ENCODE assay signal across 3 cellular contexts in genomic region chr11:64777449-64778222, GRCh38.
TF ChIP-seq lines count a peak whose summit lies in the region.

No MANE protein-coding gene starts in this region.

TF ChIP-seq in A549, 52 proteins besides CTCF, POLR2A, EP300 and RAD21:
- no peak for TF ChIP-seq NFE2L2 (conservative IDR thresholded peaks at IDR 0.05; ENCODE audit: low read length)
- no peak for TF ChIP-seq RARB (CRISPR knock-in tag; IDR thresholded peaks at IDR 0.05)
- peak in 1 of 2 experiments; percentile 22; a peak in 2 of 5 replicates for TF ChIP-seq JUN (IDR thresholded peaks at IDR 0.05)
- no peak for TF ChIP-seq KDM1A (IDR thresholded peaks at IDR 0.05; ENCODE audit: low read depth)
- peak; percentile 63; the same call in 1 of the 2 replicates for TF ChIP-seq REST (IDR thresholded peaks at IDR 0.05)

TF ChIP-seq in Ishikawa, 13 proteins besides CTCF, POLR2A, EP300 and RAD21:
- peak; percentile 77 for TF ChIP-seq REST (IDR thresholded peaks at IDR 0.05; ENCODE audit: low read depth)
- TF ChIP-seq TAF1 (IDR thresholded peaks at IDR 0.05; ENCODE audit: low read depth) = no peak
- no peak for TF ChIP-seq ZBTB7A (IDR thresholded peaks at IDR 0.05; ENCODE audit: low read depth)
- no peak for TF ChIP-seq MAX (IDR thresholded peaks at IDR 0.05)
- TF ChIP-seq CEBPB (IDR thresholded peaks at IDR 0.05) = no peak
- no peak for TF ChIP-seq FOXM1 (IDR thresholded peaks at IDR 0.05; ENCODE audit: borderline replicate concordance, low read depth)

TF ChIP-seq in SK-N-SH, 30 proteins besides CTCF, POLR2A, EP300 and RAD21:
- no peak for TF ChIP-seq RXRA (IDR thresholded peaks at IDR 0.05; ENCODE audit: borderline replicate concordance, low read depth)
- TF ChIP-seq TAF1 (IDR thresholded peaks at IDR 0.05; ENCODE audit: borderline replicate concordance, low read depth, low read length) = 0 out of 2 replicates have a peak, but pooled peaks have one; percentile 12
- no peak for TF ChIP-seq GATA2 (CRISPR knock-in tag; IDR thresholded peaks at IDR 0.05)
- TF ChIP-seq CHD2 (IDR thresholded peaks at IDR 0.05; ENCODE audit: low read length, partially characterized antibody) = no peak
- no peak for TF ChIP-seq GABPA (IDR thresholded peaks at IDR 0.05; ENCODE audit: low read depth)
- peak; percentile 75 for TF ChIP-seq NRF1 (IDR thresholded peaks at IDR 0.05; ENCODE audit: low read depth, low read length)
- TF ChIP-seq MAX (IDR thresholded peaks at IDR 0.05; ENCODE audit: low read depth) = 0 out of 2 replicates have a peak, but pooled peaks have one; percentile 18
- no peak for TF ChIP-seq SMC3 (IDR thresholded peaks at IDR 0.05; ENCODE audit: low read depth, low read length)
- TF ChIP-seq JUND (IDR thresholded peaks at IDR 0.05) = no peak
- TF ChIP-seq ELF1 (IDR thresholded peaks at IDR 0.05) = no peak
- no peak for TF ChIP-seq FOSL2 (IDR thresholded peaks at IDR 0.05; ENCODE audit: borderline replicate concordance, low read depth)
- peak; percentile 90 for TF ChIP-seq REST (IDR thresholded peaks at IDR 0.05; ENCODE audit: low read depth, low read length)
- no peak for TF ChIP-seq MEF2A (IDR thresholded peaks at IDR 0.05; ENCODE audit: borderline replicate concordance, low read depth)
